ENCODE assay signal across 6 cellular contexts in genomic region chr20:35842361-35842760, GRCh38.
"Had no signal": no experiment of that assay in that cellular context is flagged by ENCODE, and none has a peak within 500 bp of the region (broad histone marks: within the 10 kb centered on the region; RNA-seq: fewer than 3 reads in every experiment).

No MANE protein-coding gene starts in this region.

- H3K9ac ChIP-seq: GM23248 had no signal

- H3K4me3 ChIP-seq: GM23248, HAP-1 had no signal

- H2AFZ ChIP-seq: GM23248 had no signal

- FAIRE-seq: HTR-8/SVneo had no signal

- H3K27ac ChIP-seq: GM23248 had no signal

- H3K9me3 ChIP-seq: HAP-1 had no signal

- DNase-seq: GM23248, GOT3, H7, KG1 had no signal
